ENCODE assay signal across 1 cellular context in the genomic region with DNA sequence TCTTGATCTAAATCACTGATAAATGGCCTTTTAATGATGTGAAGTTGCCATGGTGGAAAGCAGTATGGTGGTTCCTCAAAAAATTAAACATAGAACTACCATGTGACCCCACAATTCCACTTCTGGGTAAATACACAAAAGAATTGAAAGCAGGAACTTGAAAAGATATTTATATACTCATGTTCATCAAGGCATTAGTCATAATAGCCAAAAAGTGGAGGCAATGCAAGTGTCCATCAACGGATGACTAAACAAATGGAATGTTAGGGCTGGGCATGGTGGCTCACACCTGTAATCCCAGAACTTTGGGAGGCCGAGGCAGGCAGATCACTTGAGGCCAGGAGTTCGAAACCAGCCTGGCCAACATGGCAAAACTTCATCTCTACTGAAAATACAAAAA.
TF ChIP-seq lines count a peak whose summit lies in the region.

No MANE protein-coding gene starts in this region.

TF ChIP-seq in HepG2, 621 proteins besides CTCF, POLR2A, EP300 and RAD21:
- TF ChIP-seq MED13 (CRISPR knock-in tag; IDR thresholded peaks at IDR 0.05) (no peak), KDM6A (CRISPR knock-in tag; IDR thresholded peaks at IDR 0.05; ENCODE audit: low read depth) (no peak)
